In genomic region chr18:9137168-9138066, GRCh38 we compare ENCODE assay signal across 1 cellular context.
TF ChIP-seq lines count a peak whose summit lies in the region.

No MANE protein-coding gene starts in this region.

TF ChIP-seq in K562, 482 proteins besides CTCF, POLR2A, EP300 and RAD21 (continued from another document and continues in another):
- TF ChIP-seq ZBTB12 (CRISPR knock-in tag; IDR thresholded peaks at IDR 0.05) (no peak), TAF1 (IDR thresholded peaks at IDR 0.05; ENCODE audit: control insufficient read depth, extremely low read depth, insufficient read depth, low read length, severe bottlenecking) (peak; percentile 36), RREB1 (CRISPR knock-in tag; IDR thresholded peaks at IDR 0.05) (0 out of 2 replicates have a peak, but pooled peaks have one; percentile 54), BHLHE40 (IDR thresholded peaks at IDR 0.05; ENCODE audit: low read length) (peak; percentile 77; the same call in 1 of the 2 replicates), SRSF3 (IDR thresholded peaks at IDR 0.05; ENCODE audit: insufficient read depth, low read length) (no peak), ZNF395 (CRISPR knock-in tag; IDR thresholded peaks at IDR 0.05) (peak; percentile 83; the same call in 1 of the 2 replicates), USF1 (CRISPR knock-in tag; IDR thresholded peaks at IDR 0.05) (no peak), ZNF740 (CRISPR knock-in tag; IDR thresholded peaks at IDR 0.05) (0 out of 2 replicates have a peak, but pooled peaks have one; percentile 55), ZNF740 (tag; IDR thresholded peaks at IDR 0.05) (no peak), TBP (optimal IDR thresholded peaks at IDR 0.05; ENCODE audit: low read depth, low read length) (peak; percentile 40), DMBX1 (CRISPR knock-in tag; IDR thresholded peaks at IDR 0.05; ENCODE audit: borderline replicate concordance) (0 out of 2 replicates have a peak, but pooled peaks have one; percentile 76), SMARCE1 (IDR thresholded peaks at IDR 0.05) (peak; percentile 59), ZNF699 (CRISPR knock-in tag; IDR thresholded peaks at IDR 0.05; ENCODE audit: insufficient replicate concordance) (no peak), CHD1 (IDR thresholded peaks at IDR 0.05; ENCODE audit: low read length) (peak; percentile 95), CBX5 (IDR thresholded peaks at IDR 0.05; ENCODE audit: borderline replicate concordance, low read depth) (no peak), E2F8 (IDR thresholded peaks at IDR 0.05; ENCODE audit: low read depth, partially characterized antibody) (no peak), ZBTB43 (CRISPR knock-in tag; IDR thresholded peaks at IDR 0.05) (0 out of 2 replicates have a peak, but pooled peaks have one; percentile 60), ZNF197 (CRISPR knock-in tag; IDR thresholded peaks at IDR 0.05; ENCODE audit: low read depth) (peak; percentile 85; the same call in 1 of the 2 replicates), CCNT2 (IDR thresholded peaks at IDR 0.05; ENCODE audit: borderline replicate concordance, extremely low read depth, insufficient read length, low read depth, low read length) (peak; percentile 76), CREM (IDR thresholded peaks at IDR 0.05; ENCODE audit: low read depth) (peak; percentile 79), CREB3L1 (IDR thresholded peaks at IDR 0.05; ENCODE audit: borderline replicate concordance, low read depth) (peak; percentile 35; the same call in 1 of the 2 replicates), YY1 (IDR thresholded peaks at IDR 0.05; ENCODE audit: borderline replicate concordance in 1 of 3, control insufficient read depth in 1 of 3, extremely low read depth in 1 of 3, insufficient read depth in 3 of 3, insufficient read length in 1 of 3, insufficient replicate concordance in 2 of 3, low read depth in 1 of 3, low read length in 2 of 3) (peak; percentile 21 to 86 (median 79)), CREB1 (IDR thresholded peaks at IDR 0.05) (peak; percentile 61), CREB1 (CRISPR knock-in tag; IDR thresholded peaks at IDR 0.05) (peak; percentile 51; the same call in 1 of the 2 replicates), ARNT (IDR thresholded peaks at IDR 0.05) (0 out of 4 replicates have a peak, but pooled peaks of 1 of the 2 experiments have one; percentile 43), TEAD1 (CRISPR knock-in tag; IDR thresholded peaks at IDR 0.05) (peak in 1 of 2 experiments; percentile 66; a peak in 2 of 4 replicates), SIRT6 (IDR thresholded peaks at IDR 0.05; ENCODE audit: low read depth, low read length) (peak; percentile 58), TFAP4 (CRISPR knock-in tag; IDR thresholded peaks at IDR 0.05; ENCODE audit: borderline replicate concordance) (peak; percentile 29; the same call in 1 of the 2 replicates), ILF3 (IDR thresholded peaks at IDR 0.05; ENCODE audit: borderline replicate concordance) (no peak), KLF1 (tag; IDR thresholded peaks at IDR 0.05) (no peak), RAD51 (IDR thresholded peaks at IDR 0.05; ENCODE audit: borderline replicate concordance, low read depth) (0 out of 2 replicates have a peak, but pooled peaks have one; percentile 18), JUN (IDR thresholded peaks at IDR 0.05; ENCODE audit: borderline replicate concordance, low read depth, low read length) (no peak), JUN (CRISPR knock-in tag; IDR thresholded peaks at IDR 0.05; ENCODE audit: borderline replicate concordance) (0 out of 2 replicates have a peak, but pooled peaks have one; percentile 26), NFIC (IDR thresholded peaks at IDR 0.05) (peak; percentile 91), ELF4 (CRISPR knock-in tag; IDR thresholded peaks at IDR 0.05) (0 out of 2 replicates have a peak, but pooled peaks have one; percentile 34), EZH2 (IDR thresholded peaks at IDR 0.05; ENCODE audit: borderline replicate concordance, low read depth, low read length) (no peak), ZBTB26 (CRISPR knock-in tag; IDR thresholded peaks at IDR 0.05) (0 out of 2 replicates have a peak, but pooled peaks have one; percentile 45)
